10 cellular contexts compared by ENCODE assay signal in the genomic region with DNA sequence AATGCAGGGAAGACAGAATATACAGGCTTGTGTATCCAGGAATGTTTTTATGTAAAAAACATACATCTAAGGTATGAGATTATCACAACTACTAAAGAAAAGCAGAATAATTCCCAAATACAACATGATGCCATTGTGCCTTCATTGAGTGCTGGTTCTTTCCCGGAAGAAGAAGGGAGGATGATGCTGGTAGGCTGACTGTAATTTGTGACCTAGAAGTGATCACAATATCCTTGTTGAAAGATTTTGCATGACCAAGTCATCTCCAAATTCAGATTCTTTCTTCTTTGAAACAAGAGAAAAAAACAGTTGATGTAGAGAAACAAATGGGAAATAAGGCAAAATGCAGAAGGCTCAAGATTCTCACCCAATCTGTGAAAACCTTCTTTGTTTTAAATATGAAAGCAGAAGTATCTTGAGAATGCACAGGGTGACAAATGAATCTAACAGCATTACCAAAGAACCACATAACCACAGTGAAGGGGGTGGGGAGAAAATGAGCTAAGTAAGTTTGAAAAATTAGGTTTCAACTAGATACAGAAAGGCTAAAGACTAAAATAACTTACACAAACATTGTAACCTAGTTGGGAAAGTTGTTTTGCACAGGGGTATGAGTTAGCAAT. TPM values are rescaled to one million over a fixed set of nuclear protein-coding genes. Genes with fewer than 3 reads are reported as not detected.
A peak's percentile ranks its signal among the peaks of the same experiment; 100 is the strongest.
DNase-seq lines count a peak whose midpoint lies in the region; ATAC-seq, FAIRE-seq and TF ChIP-seq lines count a peak whose summit lies in the region.
"Had no signal": no experiment of that assay in that cellular context is flagged by ENCODE, and none has a peak within 500 bp of the region (broad histone marks: within the 10 kb centered on the region; RNA-seq: fewer than 3 reads in every experiment).

No MANE protein-coding gene starts in this region.

- DNase-seq in EH (ENCODE audit: low read depth) (peak; percentile 15), neuronal stem cell (ENCODE audit: low spot score) (no peak), H54 (ENCODE audit: insufficient read length, low spot score) (no peak), NCI-H2171 (lab: John Stamatoyannopoulos, UW) (no peak), sigmoid colon (no peak)
- DNase-seq in activated naive CD8-positive, alpha-beta T cell treated with anti-CD3 and anti-CD28 coated beads for 36 hours, result no peak
- DNase-seq: thyroid gland had no signal

- no peak for FAIRE-seq in H54 (lab: Jason Lieb, UNC)

- H3K9ac ChIP-seq in neuronal stem cell (ENCODE audit: low read depth, low read length, poor library complexity), result no peak overlapping the region

- H3K4me3 ChIP-seq in neuronal stem cell (ENCODE audit: low read length in 2 of 2) (no peak overlapping the region), sigmoid colon (no peak overlapping the region)
- H3K4me3 ChIP-seq: thyroid gland had no signal

- H3K4me1 ChIP-seq in neuronal stem cell (ENCODE audit: control insufficient read depth in 2 of 2, insufficient read depth in 1 of 2, low read depth in 1 of 2, low read length in 2 of 2), result no peaks in the 10 kb centered on the region
- H3K4me1 ChIP-seq in sigmoid colon, result no peaks in the 10 kb centered on the region
- H3K4me1 ChIP-seq: thyroid gland had no signal

- no peak overlapping the region for H2BK5ac ChIP-seq in neuronal stem cell (ENCODE audit: low read length)

- no peaks in the 10 kb centered on the region for H3K79me1 ChIP-seq in neuronal stem cell (ENCODE audit: low read depth, low read length)

- no peak overlapping the region for H3K4me3 Mint-ChIP-seq in activated naive CD8-positive, alpha-beta T cell treated with anti-CD3 and anti-CD28 coated beads for 36 hours

- ATAC-seq in GM19468 (IDR thresholded peaks at IDR 0.05; ENCODE audit: extremely low read depth, unreplicated experiment) (peak; percentile 61), HG03442 (IDR thresholded peaks at IDR 0.05; ENCODE audit: unreplicated experiment) (peak; percentile 80)

- H3K36me3 ChIP-seq in neuronal stem cell (replicated peaks in 1 of 2; ENCODE audit: control insufficient read depth in 2 of 2, insufficient read depth in 2 of 2, low read length in 2 of 2) (peaks cover 3 to 94% of the 10 kb centered on the region in 2 donors), sigmoid colon (peaks cover 0 to 75% (median 4%) of the 10 kb centered on the region in 4 donors)
- H3K36me3 ChIP-seq: thyroid gland had no signal

- no peak overlapping the region for H4K91ac ChIP-seq in neuronal stem cell (ENCODE audit: low read depth, low read length, poor library complexity)

- H2BK15ac ChIP-seq in neuronal stem cell (ENCODE audit: low read length), result no peak overlapping the region

- peak overlapping the region; percentile 3 for H3K27ac Mint-ChIP-seq in activated naive CD8-positive, alpha-beta T cell treated with anti-CD3 and anti-CD28 coated beads for 36 hours

- no peak overlapping the region for H3K14ac ChIP-seq in neuronal stem cell (ENCODE audit: low read length)

- no peak overlapping the region for H3K18ac ChIP-seq in neuronal stem cell (ENCODE audit: low read length)

- no peak overlapping the region for H3K4me2 ChIP-seq in neuronal stem cell (ENCODE audit: insufficient read depth, low read length, poor library complexity, severe bottlenecking)

- H3K27ac ChIP-seq in neuronal stem cell (replicated peaks; ENCODE audit: low read length) (no peak overlapping the region), sigmoid colon (no peak overlapping the region)
- H3K27ac ChIP-seq: thyroid gland had no signal

- whole genome bisulfite sequencing in neuronal stem cell (ENCODE audit: extremely low coverage in 2 of 2, insufficient read length in 2 of 2, insufficient replicate concordance in 1 of 2), 2 donors, result no CpG with 5 or more reads among the region's 1 CpG
- WGBS in sigmoid colon, 2 donors, result 77 to 92% methylated on average over 1 of the region's 1 CpG

- H2BK120ac ChIP-seq in neuronal stem cell (ENCODE audit: low read depth, low read length), result no peak overlapping the region

- no peak overlapping the region for H2AK5ac ChIP-seq in neuronal stem cell (ENCODE audit: low read depth, low read length)

- no peak overlapping the region for H2BK12ac ChIP-seq in neuronal stem cell (ENCODE audit: low read length)

- H3K27me3 Mint-ChIP-seq in activated naive CD8-positive, alpha-beta T cell treated with anti-CD3 and anti-CD28 coated beads for 36 hours, result no peaks in the 10 kb centered on the region

- TF ChIP-seq EP300 in sigmoid colon (IDR thresholded peaks at IDR 0.05), result no peak

- TF ChIP-seq POLR2A in H54 (IDR thresholded peaks at IDR 0.05; ENCODE audit: low read depth, low read length) (no peak), sigmoid colon (IDR thresholded peaks at IDR 0.05) (no peak)

- H3K27me3 ChIP-seq in neuronal stem cell (ENCODE audit: control insufficient read depth in 3 of 3, insufficient read depth in 3 of 3, low read depth in 1 of 3, low read length in 3 of 3), result no peaks in the 10 kb centered on the region
- H3K27me3 ChIP-seq in sigmoid colon, result no peaks in the 10 kb centered on the region
- H3K27me3 ChIP-seq: thyroid gland had no signal

- intact Hi-C loops in sigmoid colon (cut with DNase I), result no loop called here

- H3K9me3 Mint-ChIP-seq in activated naive CD8-positive, alpha-beta T cell treated with anti-CD3 and anti-CD28 coated beads for 36 hours, result no peaks in the 10 kb centered on the region

- H2AFZ ChIP-seq in neuronal stem cell (ENCODE audit: low read length), result no peak overlapping the region

- peaks cover 43% of the 10 kb centered on the region for H3K36me3 Mint-ChIP-seq in activated naive CD8-positive, alpha-beta T cell treated with anti-CD3 and anti-CD28 coated beads for 36 hours

- no peak overlapping the region for H3K4ac ChIP-seq in neuronal stem cell (ENCODE audit: low read length)

- no peak for TF ChIP-seq CTCF in sigmoid colon (IDR thresholded peaks at IDR 0.05)

- no peak overlapping the region for H4K8ac ChIP-seq in neuronal stem cell (ENCODE audit: low read depth, low read length)

- no peak overlapping the region for H3K23ac ChIP-seq in neuronal stem cell (ENCODE audit: low read depth, low read length, poor library complexity)

- H3K9me3 ChIP-seq in neuronal stem cell (replicated peaks in 1 of 2; ENCODE audit: control insufficient read depth in 2 of 2, insufficient read depth in 1 of 2, low read depth in 1 of 2, low read length in 2 of 2), result no peaks in the 10 kb centered on the region
- H3K9me3 ChIP-seq in sigmoid colon, result no peaks in the 10 kb centered on the region
- H3K9me3 ChIP-seq: thyroid gland had no signal

- peaks cover 16% of the 10 kb centered on the region for H3K4me1 Mint-ChIP-seq in activated naive CD8-positive, alpha-beta T cell treated with anti-CD3 and anti-CD28 coated beads for 36 hours

RNA-seq across cellular contexts. Expression of a gene that starts 20.4 kb away (rescaled TPM):
- 10 to 100 TPM; 41.4 to 41.6 TPM for total RNA-seq in activated naive CD8-positive, alpha-beta T cell treated with anti-CD3 and anti-CD28 coated beads for 36 hours
- polyA plus RNA-seq in neuronal stem cell (2013, experiment 1 of 2), result 15.8 TPM
- 16.5 TPM for polyA plus RNA-seq in neuronal stem cell (2013, experiment 2 of 2)
- total RNA-seq in sigmoid colon, result 10 to 100 TPM; 12.5 to 26.6 (median 16.3) TPM
- polyA plus RNA-seq in sigmoid colon, result 1 to 10 TPM; 2.4 to 6.7 (median 2.8) TPM

RNA-seq across cellular contexts. Expression of a gene that starts 20.5 kb away (rescaled TPM):
- total RNA-seq in activated naive CD8-positive, alpha-beta T cell treated with anti-CD3 and anti-CD28 coated beads for 36 hours, result 10 to 100 TPM; 19.8 to 20.9 TPM
- polyA plus RNA-seq in neuronal stem cell (2013, experiment 1 of 2), result 25.1 TPM
- polyA plus RNA-seq in neuronal stem cell (2013, experiment 2 of 2), result 25.9 TPM
- total RNA-seq in sigmoid colon, result 10 to 100 TPM; 19.3 to 27.7 (median 23.4) TPM
- 10 to 100 TPM; 14.6 to 15.3 (median 15.0) TPM for polyA plus RNA-seq in sigmoid colon

RNA-seq across cellular contexts. Expression of a gene that starts 39.0 kb away (rescaled TPM):
- total RNA-seq in activated naive CD8-positive, alpha-beta T cell treated with anti-CD3 and anti-CD28 coated beads for 36 hours, result not detected
- polyA plus RNA-seq in neuronal stem cell (2013, experiment 1 of 2), result not detected
- not detected for polyA plus RNA-seq in neuronal stem cell (2013, experiment 2 of 2)
- not detected for total RNA-seq in sigmoid colon
- polyA plus RNA-seq in sigmoid colon, result not detected
- total RNA-seq: mononuclear cell, thyroid gland had no signal
